In the genomic region with DNA sequence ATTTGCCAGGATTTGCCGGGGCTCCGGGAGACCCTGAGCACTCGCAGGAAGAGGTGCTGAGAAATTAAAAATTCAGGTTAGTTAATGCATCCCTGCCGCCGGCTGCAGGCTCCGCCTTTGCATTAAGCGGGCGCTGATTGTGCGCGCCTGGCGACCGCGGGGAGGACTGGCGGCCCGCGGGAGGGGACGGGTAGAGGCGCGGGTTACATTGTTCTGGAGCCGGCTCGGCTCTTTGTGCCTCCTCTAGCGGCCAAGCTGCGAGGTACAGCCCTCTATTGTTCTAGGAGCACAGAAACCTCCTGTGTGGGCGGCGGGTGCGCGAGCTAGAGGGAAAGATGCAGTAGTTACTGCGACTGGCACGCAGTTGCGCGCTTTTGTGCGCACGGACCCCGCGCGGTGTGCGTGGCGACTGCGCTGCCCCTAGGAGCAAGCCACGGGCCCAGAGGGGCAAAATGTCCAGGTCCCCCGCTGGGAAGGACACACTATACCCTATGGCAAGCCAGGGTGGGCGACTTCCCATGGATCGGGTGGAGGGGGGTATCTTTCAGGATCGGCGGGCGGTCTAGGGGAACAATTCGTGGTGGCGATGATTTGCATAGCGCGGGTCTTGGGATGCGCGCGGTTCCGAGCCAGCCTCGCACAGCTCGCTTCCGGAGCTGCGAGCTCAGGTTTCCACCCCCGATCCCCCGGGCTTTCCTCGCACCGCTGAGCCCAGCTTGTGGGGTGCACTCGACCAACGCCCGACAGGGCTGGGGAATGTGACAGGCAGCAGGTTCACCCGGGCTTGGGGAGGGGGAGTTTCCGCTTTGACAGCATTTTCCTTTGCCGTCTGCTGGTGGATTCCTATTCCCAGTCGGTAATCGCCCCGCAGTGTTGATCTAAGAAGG, we compare ENCODE assay signal across 8 cellular contexts. TPM values are rescaled to one million over a fixed set of nuclear protein-coding genes. Genes with fewer than 3 reads are reported as not detected.
DNase-seq lines count a peak whose midpoint lies in the region; ATAC-seq and TF ChIP-seq lines count a peak whose summit lies in the region.

No MANE protein-coding gene starts in this region.

- 0 to 1% methylated on average over 71 of the region's 71 CpGs for WGBS in heart right ventricle, 2 donors

- peak overlapping the region in 9 of 10 donors; percentile 0 to 39 (median 15) for H3K4me3 ChIP-seq in heart right ventricle

- H3K4me1 ChIP-seq in heart right ventricle = peaks cover 12 to 70% (median 60%) of the 10 kb centered on the region in 9 donors

- intact Hi-C loops in heart right ventricle (cut with DNase I) = loop anchor here in 1 of 10 donors (10.0 kb wide), 1 partner anchor 573 kb away; no protein-coding TSS in a partner anchor

- no peak overlapping the region for H3K27ac ChIP-seq in heart right ventricle

- peak; percentile 11 to 64 (median 56) for TF ChIP-seq CTCF in heart right ventricle (IDR thresholded peaks at IDR 0.05)

- no peaks in the 10 kb centered on the region for H3K36me3 ChIP-seq in heart right ventricle

- DNase-seq in GM04504 (ENCODE audit: low read depth) (peak; percentile 10), NCI-H510A treated with DMSO at 0.1 percent for 48 hours (lab: John Stamatoyannopoulos, UW) (peak; percentile 89), heart right ventricle (peak in 1 of 2 donors; percentile 41), retina (peak; percentile 92), mucosa of gallbladder (ENCODE audit: low spot score) (no peak)
- peak; percentile 84 to 85 for DNase-seq in activated T-cell treated with anti-CD3 and anti-CD28 coated beads, Interleukin-2, amount 50 U/mL, for 48 hours
- DNase-seq in effector CD4-positive, alpha-beta T cell = no peak

- peaks cover 74 to 96% (median 94%) of the 10 kb centered on the region in 7 donors for H3K27me3 ChIP-seq in heart right ventricle

- ATAC-seq in HG03066 (IDR thresholded peaks at IDR 0.05; ENCODE audit: low read depth, unreplicated experiment) (peak; percentile 58), heart right ventricle (peak; percentile 37 to 81 (median 64))

- peaks cover 0 to 2% (median 0%) of the 10 kb centered on the region in 11 donors for H3K9me3 ChIP-seq in heart right ventricle

RNA-seq across cellular contexts. Expression of gene ONECUT2, which starts 2.9 kb away (rescaled TPM):
- total RNA-seq in heart right ventricle = under 1 TPM in 8 of 10 donors, not detected in 2; 0.05 to 0.53 (median 0.16) TPM
- under 1 TPM in 1 of 2 donors, not detected in 1; under 0.01 TPM for polyA plus RNA-seq in heart right ventricle
- total RNA-seq in mucosa of gallbladder = 173 TPM

Comparison
In these comparisons a context has a peak if more than half of its experiments do, and no peak if none do; other contexts are left out.
1. DNase-seq: peak in GM04504 (single experiment), NCI-H510A treated with DMSO at 0.1 percent for 48 hours (single experiment), activated T-cell treated with anti-CD3 and anti-CD28 coated beads, Interleukin-2, amount 50 U/mL, for 48 hours (2 of 2) and retina (single experiment); none in effector CD4-positive, alpha-beta T cell (single experiment) and mucosa of gallbladder (single experiment).
2. RNA of gene ONECUT2, which starts 2.9 kb away (total RNA-seq): 173 TPM in mucosa of gallbladder (single experiment); 0.05 to 0.53 TPM in heart right ventricle; every median in the first group is over 100 times any median in the second.